Comparison of ENCODE assay signal across 1 cellular context in genomic region chr19:34126966-34127365, GRCh38.
TF ChIP-seq lines count a peak whose summit lies in the region.

No MANE protein-coding gene starts in this region.

TF ChIP-seq in H1, 55 proteins besides CTCF, POLR2A, EP300 and RAD21 (continued from another document):
- TF ChIP-seq HDAC2 (IDR thresholded peaks at IDR 0.05; ENCODE audit: borderline replicate concordance in 1 of 2, low read depth in 2 of 2, low read length in 2 of 2) = no peak
- no peak for TF ChIP-seq EGR1 (IDR thresholded peaks at IDR 0.05; ENCODE audit: borderline replicate concordance, low read depth, low read length)
- no peak for TF ChIP-seq NANOG (IDR thresholded peaks at IDR 0.05; ENCODE audit: insufficient read depth, low read depth, low read length, poor library complexity, severe bottlenecking)
- TF ChIP-seq TCF12 (IDR thresholded peaks at IDR 0.05; ENCODE audit: low read depth, low read length) = no peak
- TF ChIP-seq KDM5A (IDR thresholded peaks at IDR 0.05; ENCODE audit: low read length) = no peak
- TF ChIP-seq ATF3 (IDR thresholded peaks at IDR 0.05; ENCODE audit: insufficient read depth, low read depth, low read length) = no peak
- no peak for TF ChIP-seq CHD1 (IDR thresholded peaks at IDR 0.05; ENCODE audit: low read depth, low read length)
- TF ChIP-seq SP2 (IDR thresholded peaks at IDR 0.05; ENCODE audit: low read length) = no peak
- no peak for TF ChIP-seq TAF7 (optimal IDR thresholded peaks at IDR 0.05; ENCODE audit: borderline replicate concordance, low read depth, low read length)
- no peak for TF ChIP-seq SIX5 (IDR thresholded peaks at IDR 0.05; ENCODE audit: low read depth, low read length)
- TF ChIP-seq KDM1A (IDR thresholded peaks at IDR 0.05; ENCODE audit: borderline replicate concordance, low read length) = no peak
- no peak for TF ChIP-seq ATF2 (IDR thresholded peaks at IDR 0.05; ENCODE audit: low read length)
- no peak for TF ChIP-seq PHF8 (conservative IDR thresholded peaks at IDR 0.05; ENCODE audit: low read depth, low read length)
- TF ChIP-seq CBX5 (IDR thresholded peaks at IDR 0.05; ENCODE audit: low read depth, low read length) = no peak
- TF ChIP-seq JUND (IDR thresholded peaks at IDR 0.05; ENCODE audit: low read length) = no peak
- no peak for TF ChIP-seq SP4 (IDR thresholded peaks at IDR 0.05; ENCODE audit: low read length)
- no peak for TF ChIP-seq ZNF274 (IDR thresholded peaks at IDR 0.05; ENCODE audit: borderline replicate concordance, extremely low read depth, low read length)
